Comparison of ENCODE assay signal across 22 cellular contexts in genomic region chr14:31887929-31888580, GRCh38.
"Had no signal": no experiment of that assay in that cellular context is flagged by ENCODE, and none has a peak within 500 bp of the region (broad histone marks: within the 10 kb centered on the region; RNA-seq: fewer than 3 reads in every experiment).

No MANE protein-coding gene starts in this region.

- H3K27ac ChIP-seq: dorsolateral prefrontal cortex, hepatocyte, left lung, neural progenitor cell, psoas muscle, skin epidermis, suprapubic skin, transverse colon, vagina had no signal

- H3K27ac Mint-ChIP-seq: nephron; neural progenitor cell; stimulated activated naive B cell treated with anti-CD40 and anti-IgM and Interleukin-4, amounts not matched to agents 10 μg/mL and 1 μg/mL and 100 μg/mL, for 72 hours had no signal

- DNase-seq: cortex of kidney; dorsolateral prefrontal cortex; effector CD4-positive, alpha-beta T cell; head of caudate nucleus; left cardiac atrium; left lung; mesendoderm; midbrain; naive thymus-derived CD4-positive, alpha-beta T cell; psoas muscle; right cardiac atrium; spleen; stimulated activated CD4-positive, alpha-beta T cell treated with anti-CD3 and anti-CD28 coated beads, Interleukin-4, amount 100 ng/mL, for 4 hours; stimulated activated naive B cell treated with anti-CD40 and anti-IgM and Interleukin-4, amounts not matched to agents 10 μg/mL and 1 μg/mL and 100 μg/mL, for 72 hours; stimulated activated naive CD8-positive, alpha-beta T cell treated with anti-CD3 and anti-CD28 coated beads, Interleukin-15, amount 100 ng/mL, for 72 hours; transverse colon had no signal

- H3K4me1 ChIP-seq: psoas muscle, suprapubic skin, vagina had no signal

- H3K27me3 Mint-ChIP-seq: stimulated activated naive B cell treated with anti-CD40 and anti-IgM and Interleukin-4, amounts not matched to agents 10 μg/mL and 1 μg/mL and 100 μg/mL, for 72 hours had no signal

- H3K36me3 Mint-ChIP-seq: naive thymus-derived CD4-positive, alpha-beta T cell; neural progenitor cell had no signal

- H3K36me3 ChIP-seq: left lung, neural progenitor cell, spleen, suprapubic skin, transverse colon, vagina had no signal

- H3K4me1 Mint-ChIP-seq: stimulated activated naive CD8-positive, alpha-beta T cell treated with anti-CD3 and anti-CD28 coated beads, Interleukin-15, amount 100 ng/mL, for 72 hours had no signal

- H3K4me3 Mint-ChIP-seq: naive thymus-derived CD4-positive, alpha-beta T cell; nephron; neural progenitor cell; stimulated activated naive B cell treated with anti-CD40 and anti-IgM and Interleukin-4, amounts not matched to agents 10 μg/mL and 1 μg/mL and 100 μg/mL, for 72 hours; stimulated activated naive CD8-positive, alpha-beta T cell treated with anti-CD3 and anti-CD28 coated beads, Interleukin-15, amount 100 ng/mL, for 72 hours had no signal

- H3K4me3 ChIP-seq: dorsolateral prefrontal cortex, hepatocyte, left lung, neural progenitor cell, psoas muscle, skin epidermis, spleen, suprapubic skin, transverse colon, vagina had no signal

- H3K9me3 ChIP-seq: left lung, psoas muscle, spleen, suprapubic skin, transverse colon, vagina had no signal

- H3K9me3 Mint-ChIP-seq: naive thymus-derived CD4-positive, alpha-beta T cell; nephron; neural progenitor cell; stimulated activated naive CD8-positive, alpha-beta T cell treated with anti-CD3 and anti-CD28 coated beads, Interleukin-15, amount 100 ng/mL, for 72 hours had no signal

- ATAC-seq: left cardiac atrium; left lung; naive thymus-derived CD4-positive, alpha-beta T cell; psoas muscle; right cardiac atrium; stimulated activated naive B cell treated with anti-CD40 and anti-IgM and Interleukin-4, amounts not matched to agents 10 μg/mL and 1 μg/mL and 100 μg/mL, for 72 hours; stimulated activated naive CD8-positive, alpha-beta T cell treated with anti-CD3 and anti-CD28 coated beads, Interleukin-15, amount 100 ng/mL, for 72 hours had no signal
